Comparison of ENCODE assay signal across 1 cellular context in the genomic region with DNA sequence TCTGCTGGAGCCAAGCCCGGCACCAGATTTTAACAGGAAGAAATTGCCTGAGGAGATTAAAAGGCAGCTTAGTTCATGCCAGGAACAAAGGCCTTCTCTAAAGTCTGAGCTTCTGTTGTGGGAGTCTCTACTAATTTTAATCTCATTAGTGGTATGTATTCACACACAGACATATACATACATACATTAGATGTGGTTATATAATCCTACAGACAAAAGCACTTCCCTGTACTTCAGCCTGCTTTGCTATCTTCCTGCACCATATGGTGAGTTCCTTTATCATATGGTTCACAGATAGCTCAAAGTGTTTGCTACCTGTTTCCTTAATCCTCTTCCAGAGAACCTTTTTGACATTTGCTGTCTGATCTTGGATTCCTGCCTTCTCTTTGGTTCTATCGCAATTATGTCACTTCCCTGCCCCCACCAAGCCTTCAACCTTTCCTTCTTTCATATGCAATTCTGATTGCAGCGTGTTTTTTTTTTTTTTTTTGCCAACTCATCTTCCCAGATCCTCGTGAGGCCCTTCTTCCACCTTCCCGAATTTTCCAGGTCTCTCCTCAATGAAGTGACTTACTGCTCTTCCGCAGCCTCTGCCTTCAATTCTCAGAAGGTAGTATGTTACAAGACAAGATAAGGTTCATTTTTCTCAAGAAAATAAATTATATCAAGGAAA.
TF ChIP-seq lines count a peak whose summit lies in the region.

No MANE protein-coding gene starts in this region.

TF ChIP-seq in K562, 482 proteins besides CTCF, POLR2A, EP300 and RAD21 (continued from another document and continues in another):
- TF ChIP-seq, protein P1, sequence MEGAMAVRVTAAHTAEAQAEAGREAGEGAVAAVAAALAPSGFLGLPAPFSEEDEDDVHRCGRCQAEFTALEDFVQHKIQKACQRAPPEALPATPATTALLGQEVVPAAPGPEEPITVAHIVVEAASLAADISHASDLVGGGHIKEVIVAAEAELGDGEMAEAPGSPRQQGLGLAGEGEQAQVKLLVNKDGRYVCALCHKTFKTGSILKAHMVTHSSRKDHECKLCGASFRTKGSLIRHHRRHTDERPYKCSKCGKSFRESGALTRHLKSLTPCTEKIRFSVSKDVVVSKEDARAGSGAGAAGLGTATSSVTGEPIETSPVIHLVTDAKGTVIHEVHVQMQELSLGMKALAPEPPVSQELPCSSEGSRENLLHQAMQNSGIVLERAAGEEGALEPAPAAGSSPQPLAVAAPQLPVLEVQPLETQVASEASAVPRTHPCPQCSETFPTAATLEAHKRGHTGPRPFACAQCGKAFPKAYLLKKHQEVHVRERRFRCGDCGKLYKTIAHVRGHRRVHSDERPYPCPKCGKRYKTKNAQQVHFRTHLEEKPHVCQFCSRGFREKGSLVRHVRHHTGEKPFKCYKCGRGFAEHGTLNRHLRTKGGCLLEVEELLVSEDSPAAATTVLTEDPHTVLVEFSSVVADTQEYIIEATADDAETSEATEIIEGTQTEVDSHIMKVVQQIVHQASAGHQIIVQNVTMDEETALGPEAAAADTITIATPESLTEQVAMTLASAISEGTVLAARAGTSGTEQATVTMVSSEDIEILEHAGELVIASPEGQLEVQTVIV (CRISPR knock-in tag; IDR thresholded peaks at IDR 0.05; ENCODE audit: borderline replicate concordance): no peak
- TF ChIP-seq, protein P2, sequence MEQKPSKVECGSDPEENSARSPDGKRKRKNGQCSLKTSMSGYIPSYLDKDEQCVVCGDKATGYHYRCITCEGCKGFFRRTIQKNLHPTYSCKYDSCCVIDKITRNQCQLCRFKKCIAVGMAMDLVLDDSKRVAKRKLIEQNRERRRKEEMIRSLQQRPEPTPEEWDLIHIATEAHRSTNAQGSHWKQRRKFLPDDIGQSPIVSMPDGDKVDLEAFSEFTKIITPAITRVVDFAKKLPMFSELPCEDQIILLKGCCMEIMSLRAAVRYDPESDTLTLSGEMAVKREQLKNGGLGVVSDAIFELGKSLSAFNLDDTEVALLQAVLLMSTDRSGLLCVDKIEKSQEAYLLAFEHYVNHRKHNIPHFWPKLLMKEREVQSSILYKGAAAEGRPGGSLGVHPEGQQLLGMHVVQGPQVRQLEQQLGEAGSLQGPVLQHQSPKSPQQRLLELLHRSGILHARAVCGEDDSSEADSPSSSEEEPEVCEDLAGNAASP (IDR thresholded peaks at IDR 0.05): no peak
- TF ChIP-seq NELFE (IDR thresholded peaks at IDR 0.05; ENCODE audit: insufficient read depth, insufficient read length) (no peak), ZC3H11A (IDR thresholded peaks at IDR 0.05; ENCODE audit: low read depth, low read length) (no peak), ZNF124 (CRISPR knock-in tag; IDR thresholded peaks at IDR 0.05) (no peak), ZNF707 (CRISPR knock-in tag; conservative IDR thresholded peaks at IDR 0.05) (no peak), NR4A1 (CRISPR knock-in tag; IDR thresholded peaks at IDR 0.05) (no peak), NR4A1 (tag; IDR thresholded peaks at IDR 0.05) (peak; percentile 70; the same call in 1 of the 2 replicates), ZNF232 (CRISPR knock-in tag; IDR thresholded peaks at IDR 0.05) (no peak), RFX1 (IDR thresholded peaks at IDR 0.05) (no peak), ESRRA (IDR thresholded peaks at IDR 0.05; ENCODE audit: borderline replicate concordance, low read depth) (peak; percentile 77), ZNF384 (IDR thresholded peaks at IDR 0.05; ENCODE audit: low read depth, low read length) (peak; percentile 95), ZNF696 (CRISPR knock-in tag; conservative IDR thresholded peaks at IDR 0.05) (no peak), CBFB (CRISPR knock-in tag; IDR thresholded peaks at IDR 0.05) (no peak), PRPF4 (IDR thresholded peaks at IDR 0.05; ENCODE audit: insufficient read depth, low read depth, low read length, poor library complexity, severe bottlenecking) (no peak), ZNF76 (CRISPR knock-in tag; IDR thresholded peaks at IDR 0.05; ENCODE audit: borderline replicate concordance) (no peak), ZBTB7A (IDR thresholded peaks at IDR 0.05; ENCODE audit: borderline replicate concordance, control insufficient read depth, low read depth, low read length) (no peak), ARNT (IDR thresholded peaks at IDR 0.05) (peak; percentile 90 to 98; a peak in 3 of 4 replicates), GABPA (tag; conservative IDR thresholded peaks at IDR 0.05; ENCODE audit: low read depth) (no peak; the same call in 1 of the 2 replicates), CSDE1 (IDR thresholded peaks at IDR 0.05) (no peak), CCAR2 (IDR thresholded peaks at IDR 0.05; ENCODE audit: low read depth, low read length) (no peak), ESRRB (CRISPR knock-in tag; IDR thresholded peaks at IDR 0.05; ENCODE audit: borderline replicate concordance) (no peak), RNF2 (IDR thresholded peaks at IDR 0.05) (no peak), CXXC5 (CRISPR knock-in tag; IDR thresholded peaks at IDR 0.05) (peak; percentile 45; the same call in 1 of the 2 replicates), STAT5B (CRISPR knock-in tag; IDR thresholded peaks at IDR 0.05) (no peak), ZNF121 (CRISPR knock-in tag; conservative IDR thresholded peaks at IDR 0.05) (no peak)
- TF ChIP-seq, protein P3, sequence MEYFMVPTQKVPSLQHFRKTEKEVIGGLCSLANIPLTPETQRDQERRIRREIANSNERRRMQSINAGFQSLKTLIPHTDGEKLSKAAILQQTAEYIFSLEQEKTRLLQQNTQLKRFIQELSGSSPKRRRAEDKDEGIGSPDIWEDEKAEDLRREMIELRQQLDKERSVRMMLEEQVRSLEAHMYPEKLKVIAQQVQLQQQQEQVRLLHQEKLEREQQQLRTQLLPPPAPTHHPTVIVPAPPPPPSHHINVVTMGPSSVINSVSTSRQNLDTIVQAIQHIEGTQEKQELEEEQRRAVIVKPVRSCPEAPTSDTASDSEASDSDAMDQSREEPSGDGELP (CRISPR knock-in tag; IDR thresholded peaks at IDR 0.05; ENCODE audit: borderline replicate concordance): no peak
- TF ChIP-seq, protein P4, sequence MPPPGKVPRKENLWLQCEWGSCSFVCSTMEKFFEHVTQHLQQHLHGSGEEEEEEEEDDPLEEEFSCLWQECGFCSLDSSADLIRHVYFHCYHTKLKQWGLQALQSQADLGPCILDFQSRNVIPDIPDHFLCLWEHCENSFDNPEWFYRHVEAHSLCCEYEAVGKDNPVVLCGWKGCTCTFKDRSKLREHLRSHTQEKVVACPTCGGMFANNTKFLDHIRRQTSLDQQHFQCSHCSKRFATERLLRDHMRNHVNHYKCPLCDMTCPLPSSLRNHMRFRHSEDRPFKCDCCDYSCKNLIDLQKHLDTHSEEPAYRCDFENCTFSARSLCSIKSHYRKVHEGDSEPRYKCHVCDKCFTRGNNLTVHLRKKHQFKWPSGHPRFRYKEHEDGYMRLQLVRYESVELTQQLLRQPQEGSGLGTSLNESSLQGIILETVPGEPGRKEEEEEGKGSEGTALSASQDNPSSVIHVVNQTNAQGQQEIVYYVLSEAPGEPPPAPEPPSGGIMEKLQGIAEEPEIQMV (tag; conservative IDR thresholded peaks at IDR 0.05; ENCODE audit: low read depth): peak; percentile 76
- TF ChIP-seq, protein P5, sequence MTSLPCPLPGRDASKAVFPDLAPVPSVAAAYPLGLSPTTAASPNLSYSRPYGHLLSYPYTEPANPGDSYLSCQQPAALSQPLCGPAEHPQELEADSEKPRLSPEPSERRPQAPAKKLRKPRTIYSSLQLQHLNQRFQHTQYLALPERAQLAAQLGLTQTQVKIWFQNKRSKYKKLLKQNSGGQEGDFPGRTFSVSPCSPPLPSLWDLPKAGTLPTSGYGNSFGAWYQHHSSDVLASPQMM (CRISPR knock-in tag; IDR thresholded peaks at IDR 0.05): no peak
- TF ChIP-seq, protein P6, sequence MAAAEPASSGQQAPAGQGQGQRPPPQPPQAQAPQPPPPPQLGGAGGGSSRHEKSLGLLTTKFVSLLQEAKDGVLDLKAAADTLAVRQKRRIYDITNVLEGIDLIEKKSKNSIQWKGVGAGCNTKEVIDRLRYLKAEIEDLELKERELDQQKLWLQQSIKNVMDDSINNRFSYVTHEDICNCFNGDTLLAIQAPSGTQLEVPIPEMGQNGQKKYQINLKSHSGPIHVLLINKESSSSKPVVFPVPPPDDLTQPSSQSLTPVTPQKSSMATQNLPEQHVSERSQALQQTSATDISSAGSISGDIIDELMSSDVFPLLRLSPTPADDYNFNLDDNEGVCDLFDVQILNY (CRISPR knock-in tag; IDR thresholded peaks at IDR 0.05): no peak
- TF ChIP-seq, protein P7, sequence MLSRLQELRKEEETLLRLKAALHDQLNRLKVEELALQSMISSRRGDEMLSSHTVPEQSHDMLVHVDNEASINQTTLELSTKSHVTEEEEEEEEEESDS (CRISPR knock-in tag; IDR thresholded peaks at IDR 0.05): no peak
- TF ChIP-seq, protein P8, sequence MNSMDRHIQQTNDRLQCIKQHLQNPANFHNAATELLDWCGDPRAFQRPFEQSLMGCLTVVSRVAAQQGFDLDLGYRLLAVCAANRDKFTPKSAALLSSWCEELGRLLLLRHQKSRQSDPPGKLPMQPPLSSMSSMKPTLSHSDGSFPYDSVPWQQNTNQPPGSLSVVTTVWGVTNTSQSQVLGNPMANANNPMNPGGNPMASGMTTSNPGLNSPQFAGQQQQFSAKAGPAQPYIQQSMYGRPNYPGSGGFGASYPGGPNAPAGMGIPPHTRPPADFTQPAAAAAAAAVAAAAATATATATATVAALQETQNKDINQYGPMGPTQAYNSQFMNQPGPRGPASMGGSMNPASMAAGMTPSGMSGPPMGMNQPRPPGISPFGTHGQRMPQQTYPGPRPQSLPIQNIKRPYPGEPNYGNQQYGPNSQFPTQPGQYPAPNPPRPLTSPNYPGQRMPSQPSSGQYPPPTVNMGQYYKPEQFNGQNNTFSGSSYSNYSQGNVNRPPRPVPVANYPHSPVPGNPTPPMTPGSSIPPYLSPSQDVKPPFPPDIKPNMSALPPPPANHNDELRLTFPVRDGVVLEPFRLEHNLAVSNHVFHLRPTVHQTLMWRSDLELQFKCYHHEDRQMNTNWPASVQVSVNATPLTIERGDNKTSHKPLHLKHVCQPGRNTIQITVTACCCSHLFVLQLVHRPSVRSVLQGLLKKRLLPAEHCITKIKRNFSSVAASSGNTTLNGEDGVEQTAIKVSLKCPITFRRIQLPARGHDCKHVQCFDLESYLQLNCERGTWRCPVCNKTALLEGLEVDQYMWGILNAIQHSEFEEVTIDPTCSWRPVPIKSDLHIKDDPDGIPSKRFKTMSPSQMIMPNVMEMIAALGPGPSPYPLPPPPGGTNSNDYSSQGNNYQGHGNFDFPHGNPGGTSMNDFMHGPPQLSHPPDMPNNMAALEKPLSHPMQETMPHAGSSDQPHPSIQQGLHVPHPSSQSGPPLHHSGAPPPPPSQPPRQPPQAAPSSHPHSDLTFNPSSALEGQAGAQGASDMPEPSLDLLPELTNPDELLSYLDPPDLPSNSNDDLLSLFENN (IDR thresholded peaks at IDR 0.05; ENCODE audit: low read depth in 2 of 2, low read length in 2 of 2): peak in 1 of 2 experiments; percentile 87; a peak in 1 of 4 replicates
- TF ChIP-seq, protein P9, sequence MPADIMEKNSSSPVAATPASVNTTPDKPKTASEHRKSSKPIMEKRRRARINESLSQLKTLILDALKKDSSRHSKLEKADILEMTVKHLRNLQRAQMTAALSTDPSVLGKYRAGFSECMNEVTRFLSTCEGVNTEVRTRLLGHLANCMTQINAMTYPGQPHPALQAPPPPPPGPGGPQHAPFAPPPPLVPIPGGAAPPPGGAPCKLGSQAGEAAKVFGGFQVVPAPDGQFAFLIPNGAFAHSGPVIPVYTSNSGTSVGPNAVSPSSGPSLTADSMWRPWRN (IDR thresholded peaks at IDR 0.05; ENCODE audit: low read depth): peak; percentile 84
- TF ChIP-seq, protein P10, sequence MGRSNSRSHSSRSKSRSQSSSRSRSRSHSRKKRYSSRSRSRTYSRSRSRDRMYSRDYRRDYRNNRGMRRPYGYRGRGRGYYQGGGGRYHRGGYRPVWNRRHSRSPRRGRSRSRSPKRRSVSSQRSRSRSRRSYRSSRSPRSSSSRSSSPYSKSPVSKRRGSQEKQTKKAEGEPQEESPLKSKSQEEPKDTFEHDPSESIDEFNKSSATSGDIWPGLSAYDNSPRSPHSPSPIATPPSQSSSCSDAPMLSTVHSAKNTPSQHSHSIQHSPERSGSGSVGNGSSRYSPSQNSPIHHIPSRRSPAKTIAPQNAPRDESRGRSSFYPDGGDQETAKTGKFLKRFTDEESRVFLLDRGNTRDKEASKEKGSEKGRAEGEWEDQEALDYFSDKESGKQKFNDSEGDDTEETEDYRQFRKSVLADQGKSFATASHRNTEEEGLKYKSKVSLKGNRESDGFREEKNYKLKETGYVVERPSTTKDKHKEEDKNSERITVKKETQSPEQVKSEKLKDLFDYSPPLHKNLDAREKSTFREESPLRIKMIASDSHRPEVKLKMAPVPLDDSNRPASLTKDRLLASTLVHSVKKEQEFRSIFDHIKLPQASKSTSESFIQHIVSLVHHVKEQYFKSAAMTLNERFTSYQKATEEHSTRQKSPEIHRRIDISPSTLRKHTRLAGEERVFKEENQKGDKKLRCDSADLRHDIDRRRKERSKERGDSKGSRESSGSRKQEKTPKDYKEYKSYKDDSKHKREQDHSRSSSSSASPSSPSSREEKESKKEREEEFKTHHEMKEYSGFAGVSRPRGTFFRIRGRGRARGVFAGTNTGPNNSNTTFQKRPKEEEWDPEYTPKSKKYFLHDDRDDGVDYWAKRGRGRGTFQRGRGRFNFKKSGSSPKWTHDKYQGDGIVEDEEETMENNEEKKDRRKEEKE (IDR thresholded peaks at IDR 0.05; ENCODE audit: borderline replicate concordance in 1 of 2, control insufficient read depth in 1 of 2, low read depth in 2 of 2, low read length in 1 of 2): no peak
- TF ChIP-seq, protein P11, sequence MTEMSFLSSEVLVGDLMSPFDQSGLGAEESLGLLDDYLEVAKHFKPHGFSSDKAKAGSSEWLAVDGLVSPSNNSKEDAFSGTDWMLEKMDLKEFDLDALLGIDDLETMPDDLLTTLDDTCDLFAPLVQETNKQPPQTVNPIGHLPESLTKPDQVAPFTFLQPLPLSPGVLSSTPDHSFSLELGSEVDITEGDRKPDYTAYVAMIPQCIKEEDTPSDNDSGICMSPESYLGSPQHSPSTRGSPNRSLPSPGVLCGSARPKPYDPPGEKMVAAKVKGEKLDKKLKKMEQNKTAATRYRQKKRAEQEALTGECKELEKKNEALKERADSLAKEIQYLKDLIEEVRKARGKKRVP (CRISPR knock-in tag; IDR thresholded peaks at IDR 0.05): no peak
- TF ChIP-seq, protein P12, sequence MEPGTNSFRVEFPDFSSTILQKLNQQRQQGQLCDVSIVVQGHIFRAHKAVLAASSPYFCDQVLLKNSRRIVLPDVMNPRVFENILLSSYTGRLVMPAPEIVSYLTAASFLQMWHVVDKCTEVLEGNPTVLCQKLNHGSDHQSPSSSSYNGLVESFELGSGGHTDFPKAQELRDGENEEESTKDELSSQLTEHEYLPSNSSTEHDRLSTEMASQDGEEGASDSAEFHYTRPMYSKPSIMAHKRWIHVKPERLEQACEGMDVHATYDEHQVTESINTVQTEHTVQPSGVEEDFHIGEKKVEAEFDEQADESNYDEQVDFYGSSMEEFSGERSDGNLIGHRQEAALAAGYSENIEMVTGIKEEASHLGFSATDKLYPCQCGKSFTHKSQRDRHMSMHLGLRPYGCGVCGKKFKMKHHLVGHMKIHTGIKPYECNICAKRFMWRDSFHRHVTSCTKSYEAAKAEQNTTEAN (CRISPR knock-in tag; IDR thresholded peaks at IDR 0.05): no peak
